8 cellular contexts compared by ENCODE assay signal in the genomic region with DNA sequence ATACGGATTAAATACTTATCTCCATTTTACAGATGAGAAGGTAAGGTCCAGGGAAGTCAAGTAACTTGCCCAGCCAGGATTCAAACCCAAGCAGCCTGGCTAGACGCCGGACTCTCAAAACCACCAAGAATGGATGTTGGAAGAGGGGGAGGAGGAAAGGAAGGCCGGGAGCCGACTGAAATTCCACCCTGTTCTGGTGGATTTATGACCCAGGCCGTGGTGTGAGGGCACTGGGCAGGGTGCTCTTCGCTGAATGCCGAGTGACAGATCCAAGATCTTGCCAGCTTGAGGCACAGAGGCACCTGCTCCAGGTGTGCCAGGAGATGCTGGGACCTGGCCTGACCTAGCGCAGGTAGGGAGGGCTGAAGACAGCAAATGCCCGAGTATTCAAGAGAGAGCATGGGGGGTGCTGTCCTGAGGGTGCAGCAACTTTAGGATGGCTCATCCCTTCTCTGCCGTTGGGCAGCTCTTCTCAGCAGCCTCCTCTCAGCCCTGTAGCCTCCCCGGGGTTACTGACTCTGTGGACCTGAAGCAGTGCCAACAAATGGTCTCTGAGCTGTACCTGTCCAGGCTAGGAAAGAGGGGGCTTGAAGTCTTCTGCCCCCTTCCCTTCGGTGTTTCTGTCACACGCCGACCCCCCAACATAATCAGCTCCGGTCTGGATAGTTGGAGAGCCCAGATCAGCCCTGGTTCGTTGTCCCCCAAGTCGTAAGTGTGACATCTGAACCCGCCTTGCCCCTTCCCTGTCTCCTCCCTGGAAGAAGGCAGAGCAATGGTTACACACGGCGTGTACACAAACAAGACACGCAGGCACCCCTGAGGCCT. TPM values are rescaled to one million over a fixed set of nuclear protein-coding genes. Genes with fewer than 3 reads are reported as not detected.
DNase-seq lines count a peak whose midpoint lies in the region; ATAC-seq and TF ChIP-seq lines count a peak whose summit lies in the region.

No MANE protein-coding gene starts in this region.

- 39 to 67% methylated on average over 22 of the region's 22 CpGs for WGBS in sigmoid colon, 2 donors

- no peaks in the 10 kb centered on the region for H3K27me3 ChIP-seq in sigmoid colon

- no peak for ATAC-seq in T-cell (replicated peaks in 1 of 4)
- ATAC-seq in HG02884 (IDR thresholded peaks at IDR 0.05; ENCODE audit: unreplicated experiment), result no peak

- H3K36me3 Mint-ChIP-seq in T-cell (no peaks in the 10 kb centered on the region), glutamatergic neuron (ENCODE audit: unreplicated experiment) (no peaks in the 10 kb centered on the region)

- H3K4me3 ChIP-seq in sigmoid colon, result peak overlapping the region; percentile 48 to 67 (median 54)

- peaks cover 40 to 44% of the 10 kb centered on the region in 2 donors for H3K27me3 Mint-ChIP-seq in T-cell
- H3K27me3 Mint-ChIP-seq in glutamatergic neuron (ENCODE audit: unreplicated experiment), result peaks cover 21% of the 10 kb centered on the region

- TF ChIP-seq CTCF in glutamatergic neuron (IDR thresholded peaks at IDR 0.05; ENCODE audit: partially characterized antibody, unreplicated experiment), result no peak
- TF ChIP-seq CTCF in sigmoid colon (IDR thresholded peaks at IDR 0.05), result no peak

- no peak for TF ChIP-seq EP300 in sigmoid colon (IDR thresholded peaks at IDR 0.05)

- in situ Hi-C loops in G401 (cut with HindIII; ENCODE audit: low sequenced_read_pairs), result no loop called here

- H3K4me1 Mint-ChIP-seq in T-cell, result peaks cover 1 to 5% (median 4%) of the 10 kb centered on the region in 3 donors
- H3K4me1 Mint-ChIP-seq in glutamatergic neuron (ENCODE audit: low read depth, unreplicated experiment), result peaks cover 41% of the 10 kb centered on the region

- no peaks in the 10 kb centered on the region for H3K36me3 ChIP-seq in sigmoid colon

- peaks cover 0 to 51% (median 46%) of the 10 kb centered on the region in 4 donors for H3K4me1 ChIP-seq in sigmoid colon

- CTCF ChIA-PET in T-cell (lab: Charles Lee), result no interaction called here

- H3K4me3 Mint-ChIP-seq in T-cell, result peak overlapping the region; percentile 60 to 79 (median 65)
- peak overlapping the region; percentile 69 for H3K4me3 Mint-ChIP-seq in glutamatergic neuron (ENCODE audit: unreplicated experiment)

- POLR2A ChIA-PET in T-cell (lab: Charles Lee), result no interaction called here

- H3K9me3 Mint-ChIP-seq in T-cell (no peaks in the 10 kb centered on the region), glutamatergic neuron (ENCODE audit: unreplicated experiment) (peaks cover 20% of the 10 kb centered on the region)

- TF ChIP-seq POLR2A in sigmoid colon (IDR thresholded peaks at IDR 0.05), result no peak

- intact Hi-C loops in sigmoid colon (cut with DNase I), result loop anchor here (2.0 kb wide), 1 partner anchor 42 kb away; no protein-coding TSS in a partner anchor

- peak; percentile 26 for DNase-seq in G401 (ENCODE audit: low spot score)
- peak in 1 of 34 experiments; percentile 10 for DNase-seq in T-cell
- no peak for DNase-seq in glutamatergic neuron
- DNase-seq in sigmoid colon, result no peak
- DNase-seq in cerebellar nuclear complex (lab: John Stamatoyannopoulos, UW), result no peak
- DNase-seq in cortex of kidney (lab: John Stamatoyannopoulos, UW), result no peak
- no peak for DNase-seq in NOMO-1 (lab: John Stamatoyannopoulos, UW; ENCODE audit: unreplicated experiment in 2 of 2)

- H3K27ac ChIP-seq in sigmoid colon, result peak overlapping the region; percentile 86 to 92 (median 90)

- no peaks in the 10 kb centered on the region for H3K9me3 ChIP-seq in sigmoid colon

- H3K27ac Mint-ChIP-seq in T-cell (peak overlapping the region in 1 of 2 donors; percentile 12), glutamatergic neuron (ENCODE audit: unreplicated experiment) (peak overlapping the region; percentile 96)

RNA-seq across cellular contexts. Expression of gene LOXL4, which starts 0.7 kb away (rescaled TPM):
- total RNA-seq in G401 (2014; rRNA removed; shearing (Covaris generic)), result not detected in 2 replicates
- total RNA-seq in T-cell (under 1 TPM in 1 of 5 donors, not detected in 4; 0.09 TPM), glutamatergic neuron (ENCODE audit: unreplicated experiment) (6.1 TPM), sigmoid colon (10 to 100 TPM in 3 of 4 donors, 1 to 10 TPM in 1; 6.7 to 15.8 (median 11.3) TPM)
- polyA plus RNA-seq in sigmoid colon, result 1 to 10 TPM in 2 of 3 donors, not detected in 1; 1.1 to 1.8 TPM
